7 cellular contexts compared by ENCODE assay signal in the genomic region with DNA sequence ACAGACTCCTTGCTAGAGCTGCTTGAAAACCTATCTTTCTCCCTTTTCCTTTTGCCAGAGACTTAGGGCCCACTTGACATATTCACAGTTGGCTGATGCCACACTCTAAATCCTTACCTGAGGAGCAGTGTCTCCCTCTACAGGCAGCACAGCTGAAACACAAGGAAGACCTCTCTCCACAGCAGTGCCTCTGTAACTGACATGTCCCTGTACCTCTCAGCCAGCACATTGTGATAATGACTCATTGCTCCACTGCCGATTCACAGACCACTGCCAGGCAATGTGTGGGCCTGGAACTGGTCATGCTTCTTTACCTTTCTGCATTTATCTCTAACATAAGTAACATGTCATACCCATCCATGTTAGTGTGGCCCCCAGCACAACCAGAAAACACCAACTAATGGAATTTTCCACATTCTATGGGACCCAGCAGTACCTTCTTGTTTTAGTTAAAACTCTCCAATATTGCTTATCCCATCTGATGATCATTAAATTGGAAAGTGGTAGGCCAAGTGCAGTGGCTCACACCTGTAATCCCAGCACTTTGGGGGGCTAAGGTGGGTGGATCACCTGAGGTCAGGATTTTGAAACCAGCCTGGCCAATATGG. TPM values are rescaled to one million over a fixed set of nuclear protein-coding genes. Genes with fewer than 3 reads are reported as not detected.
DNase-seq lines count a peak whose midpoint lies in the region; ATAC-seq and TF ChIP-seq lines count a peak whose summit lies in the region.

No MANE protein-coding gene starts in this region.

- no peak overlapping the region for H3K23ac ChIP-seq in IMR-90 (ENCODE audit: low read depth, low read length)

- H2BK5ac ChIP-seq in IMR-90 (ENCODE audit: low read depth, low read length, poor library complexity, severe bottlenecking), result no peak overlapping the region

- no peak overlapping the region for H2BK15ac ChIP-seq in IMR-90 (ENCODE audit: low read depth, low read length)

- no peaks in the 10 kb centered on the region; the same call in 1 of the 2 replicates for H3F3A ChIP-seq in GM23248 (ENCODE audit: insufficient read depth)

- H2BK20ac ChIP-seq in IMR-90 (ENCODE audit: low read depth, low read length), result no peak overlapping the region

- H3K36me3 ChIP-seq in GM23248 (ENCODE audit: low read depth) (no peaks in the 10 kb centered on the region), IMR-90 (ENCODE audit: control insufficient read depth, insufficient read depth, low read length) (no peaks in the 10 kb centered on the region)

- H3K4ac ChIP-seq in IMR-90 (ENCODE audit: low read depth, low read length), result no peak overlapping the region

- no TSS peak for BruUV-seq in IMR-90 (replicated peaks; lab: Mats Ljungman, UMichigan)

- H3K79me2 ChIP-seq in GM23248 (ENCODE audit: insufficient read depth), result no peaks in the 10 kb centered on the region

- TF ChIP-seq POLR2A in IMR-90 (IDR thresholded peaks at IDR 0.05; ENCODE audit: low read depth, low read length), result no peak

- H4K5ac ChIP-seq in IMR-90 (ENCODE audit: low read depth, low read length), result no peak overlapping the region

- H3K27ac Mint-ChIP-seq in activated T-helper 17 cell treated with anti-CD3 and anti-CD28 coated beads, Interleukin-2, amount 50 U/mL, for 72 hours, result peak overlapping the region; percentile 13

- no peaks in the 10 kb centered on the region for H3K79me1 ChIP-seq in IMR-90 (ENCODE audit: low read depth in 1 of 2, low read length in 2 of 2)

- no peak overlapping the region for H4K91ac ChIP-seq in IMR-90 (ENCODE audit: insufficient read depth, low read depth, low read length)

- H3K27me3 Mint-ChIP-seq in activated T-helper 17 cell treated with anti-CD3 and anti-CD28 coated beads, Interleukin-2, amount 50 U/mL, for 72 hours, result no peaks in the 10 kb centered on the region

- peaks cover 12% of the 10 kb centered on the region for H3K4me1 Mint-ChIP-seq in activated T-helper 17 cell treated with anti-CD3 and anti-CD28 coated beads, Interleukin-2, amount 50 U/mL, for 72 hours

- no peak overlapping the region for H3K27ac ChIP-seq in GM23248
- H3K27ac ChIP-seq in IMR-90 (ENCODE audit: insufficient read depth, low read length), result no peak overlapping the region

- dilution Hi-C loops in IMR-90 (cut with HindIII; ENCODE audit: low sequenced_read_pairs, unreplicated experiment), result no loop called here

- H3K4me2 ChIP-seq in GM23248 (ENCODE audit: unreplicated experiment) (no peak overlapping the region), IMR-90 (ENCODE audit: low read depth, low read length) (no peak overlapping the region)

- in situ Hi-C loops in GM23248 (cut with MboI), result loop anchor here (10.0 kb wide), 1 partner anchor 169 kb away; no protein-coding TSS in a partner anchor
- in situ Hi-C loops in IMR-90 (cut with MboI; ENCODE audit: low sequenced_read_pairs), result loop anchor here (10.0 kb wide), 1 partner anchor 169 kb away; no protein-coding TSS in a partner anchor

- TF ChIP-seq RAD21 in IMR-90 (IDR thresholded peaks at IDR 0.05; ENCODE audit: low read length), result peak; percentile 67

- no peak overlapping the region for H2AFZ ChIP-seq in GM23248
- peak overlapping the region; percentile 69 for H2AFZ ChIP-seq in IMR-90 (replicated peaks; ENCODE audit: low read length, poor library complexity)

- H3K56ac ChIP-seq in IMR-90 (ENCODE audit: extremely low read depth, insufficient read depth, low read length), result no peak overlapping the region

- H3K36me3 Mint-ChIP-seq in activated T-helper 17 cell treated with anti-CD3 and anti-CD28 coated beads, Interleukin-2, amount 50 U/mL, for 72 hours (ENCODE audit: low read depth), result no peaks in the 10 kb centered on the region

- DNase-seq in GM23248 (peak; percentile 75), IMR-90 (peak; percentile 77), NOMO-1 treated with DMSO at 0.1 percent for 48 hours (lab: John Stamatoyannopoulos, UW; ENCODE audit: unreplicated experiment) (peak; percentile 63), Right ventricle myocardium superior (no peak), skeletal muscle cell (ENCODE audit: low read depth) (peak; percentile 55)

- H3K27me3 ChIP-seq in GM23248 (replicated peaks; ENCODE audit: insufficient read depth), result no peaks in the 10 kb centered on the region
- no peaks in the 10 kb centered on the region for H3K27me3 ChIP-seq in IMR-90 (ENCODE audit: control insufficient read depth, insufficient read depth, low read length)

- no peak overlapping the region for H2AK5ac ChIP-seq in IMR-90 (ENCODE audit: low read depth, low read length)

- H4K8ac ChIP-seq in IMR-90 (ENCODE audit: low read depth in 2 of 2, low read length in 2 of 2), result no peak overlapping the region

- no peak overlapping the region for H3K9ac ChIP-seq in GM23248
- no peak overlapping the region for H3K9ac ChIP-seq in IMR-90 (ENCODE audit: low read depth, low read length)

- no peaks in the 10 kb centered on the region for H3K9me1 ChIP-seq in IMR-90 (ENCODE audit: insufficient read depth, low read length)

- 0% methylated on average over 1 of the region's 1 CpG for WGBS in GM23248 (ENCODE audit: low coverage in 1 of 2, low lambda C conversion rate in 2 of 2, missing lambda C conversion rate in 2 of 2), 2 experiments
- WGBS in IMR-90 (ENCODE audit: extremely low coverage in 2 of 2, insufficient read length in 1 of 2), 2 experiments, result 14% methylated on average over 1 of the region's 1 CpG; no CpG with 5 or more reads in 1 of the 2 experiments

- no peaks in the 10 kb centered on the region for H3K9me3 ChIP-seq in GM23248 (ENCODE audit: low read depth)
- H3K9me3 ChIP-seq in IMR-90 (ENCODE audit: control insufficient read depth, insufficient read depth, low read length), result no peaks in the 10 kb centered on the region

- no peak overlapping the region; the same call in 1 of the 2 replicates for H3K14ac ChIP-seq in IMR-90 (replicated peaks; ENCODE audit: low read depth, low read length)

- H2BK120ac ChIP-seq in IMR-90 (ENCODE audit: low read depth, low read length), result no peak overlapping the region

- peak; percentile 85 for TF ChIP-seq CTCF in GM12872 (IDR thresholded peaks at IDR 0.05; ENCODE audit: insufficient read depth, low read depth, low read length)
- peak; percentile 60 for TF ChIP-seq CTCF in IMR-90 (conservative IDR thresholded peaks at IDR 0.05; ENCODE audit: low read depth, low read length)

- H3K4me3 ChIP-seq in GM23248, result no peak overlapping the region
- H3K4me3 ChIP-seq in IMR-90 (ENCODE audit: insufficient read depth, low read depth, low read length), result no peak overlapping the region
- H3K4me3 ChIP-seq in skeletal muscle cell (ENCODE audit: low read depth, low read length), result no peak overlapping the region

- H3K4me3 Mint-ChIP-seq in activated T-helper 17 cell treated with anti-CD3 and anti-CD28 coated beads, Interleukin-2, amount 50 U/mL, for 72 hours, result no peak overlapping the region

- H3K9me3 Mint-ChIP-seq in activated T-helper 17 cell treated with anti-CD3 and anti-CD28 coated beads, Interleukin-2, amount 50 U/mL, for 72 hours, result no peaks in the 10 kb centered on the region

- CTCF ChIA-PET in IMR-90 (lab: Yijun Ruan, JAX), result interaction anchor here (0.6 to 1.4 kb wide), 7 partner anchors 9 to 292 kb away, joined by 3 to 5 read pairs (median 3); no protein-coding TSS in a partner anchor

- H3K4me1 ChIP-seq in GM23248 (ENCODE audit: insufficient read depth) (peaks cover under 1% of the 10 kb centered on the region; the same call in 1 of the 2 replicates), IMR-90 (ENCODE audit: control insufficient read depth, insufficient read depth, low read length) (no peaks in the 10 kb centered on the region)

- no peak overlapping the region for H3K18ac ChIP-seq in IMR-90 (ENCODE audit: low read depth, low read length)

- ATAC-seq in IMR-90 (ENCODE audit: low read depth) (peak; percentile 88), Right ventricle myocardium superior (ENCODE audit: poor library complexity) (peak; percentile 84)
- peak; percentile 100 for ATAC-seq in activated T-helper 17 cell treated with anti-CD3 and anti-CD28 coated beads, Interleukin-2, amount 50 U/mL, for 72 hours (replicated peaks)

- no peaks in the 10 kb centered on the region for H3K9me2 ChIP-seq in GM23248 (ENCODE audit: insufficient read depth)

- POLR2A ChIA-PET in IMR-90 (lab: Charles Lee; ENCODE audit: unreplicated experiment), result no interaction called here

- H2AK9ac ChIP-seq in IMR-90 (replicated peaks; ENCODE audit: low read depth, low read length, poor library complexity), result peak overlapping the region; percentile 66

- H4K20me1 ChIP-seq in GM23248 (ENCODE audit: insufficient read depth) (no peaks in the 10 kb centered on the region), IMR-90 (ENCODE audit: insufficient read depth, low read length) (no peaks in the 10 kb centered on the region)

- intact Hi-C loops in IMR-90 (cut with micrococcal nuclease), result loop anchor here (1.0 kb wide), 1 partner anchor 168 kb away; no protein-coding TSS in a partner anchor
- intact Hi-C loops in Right ventricle myocardium superior (cut with DNase I), result loop anchor here (10.0 kb wide), 1 partner anchor 169 kb away; no protein-coding TSS in a partner anchor

TF ChIP-seq in IMR-90, 13 proteins besides CTCF, POLR2A, EP300 and RAD21:
- TF ChIP-seq, protein P1, sequence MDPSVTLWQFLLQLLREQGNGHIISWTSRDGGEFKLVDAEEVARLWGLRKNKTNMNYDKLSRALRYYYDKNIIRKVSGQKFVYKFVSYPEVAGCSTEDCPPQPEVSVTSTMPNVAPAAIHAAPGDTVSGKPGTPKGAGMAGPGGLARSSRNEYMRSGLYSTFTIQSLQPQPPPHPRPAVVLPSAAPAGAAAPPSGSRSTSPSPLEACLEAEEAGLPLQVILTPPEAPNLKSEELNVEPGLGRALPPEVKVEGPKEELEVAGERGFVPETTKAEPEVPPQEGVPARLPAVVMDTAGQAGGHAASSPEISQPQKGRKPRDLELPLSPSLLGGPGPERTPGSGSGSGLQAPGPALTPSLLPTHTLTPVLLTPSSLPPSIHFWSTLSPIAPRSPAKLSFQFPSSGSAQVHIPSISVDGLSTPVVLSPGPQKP (IDR thresholded peaks at IDR 0.05; ENCODE audit: borderline replicate concordance, low read depth, low read length), result no peak
- TF ChIP-seq SMC3 (IDR thresholded peaks at IDR 0.05; ENCODE audit: low read depth, low read length), result peak; percentile 37; the same call in 1 of the 2 replicates

RNA-seq across cellular contexts. Expression of a gene that starts 56.5 kb away (rescaled TPM):
- 22.5 and 27.8 TPM in 2 replicates for total RNA-seq in GM23248 (2014; rRNA removed; shearing (Covaris generic))
- 3.8 and 3.9 TPM in 2 replicates for polyA plus RNA-seq in GM23248 (2016; fragmentation: Nextera tagmentation; extraction: Ambion mirVana)
- 41.9 and 60.4 TPM in 2 replicates for total RNA-seq in IMR-90 (2012; rRNA removed)
- 16.0 and 16.7 TPM in 2 replicates for polyA plus RNA-seq in IMR-90 (2012; rRNA removed)
- polyA plus RNA-seq in IMR-90 (2012; cell fraction: cytosol; rRNA removed), result 2.1 and 5.9 TPM in 2 replicates
- 2.7 and 5.9 TPM in 2 replicates for polyA plus RNA-seq in IMR-90 (2012; cell fraction: nucleus; rRNA removed; ENCODE audit: low replicate concordance)
- 10 to 100 TPM; 33.9 to 38.0 TPM for total RNA-seq in activated T-helper 17 cell treated with anti-CD3 and anti-CD28 coated beads, Interleukin-2, amount 50 U/mL, for 72 hours
- 17.1 TPM for total RNA-seq in Right ventricle myocardium superior
